In genomic region chr16:9364721-9365693, GRCh38 we compare ENCODE assay signal across 1 cellular context.
TF ChIP-seq lines count a peak whose summit lies in the region.

No MANE protein-coding gene starts in this region.

TF ChIP-seq in HepG2, 621 proteins besides CTCF, POLR2A, EP300 and RAD21 (continued from another document):
- TF ChIP-seq ZNF414 (CRISPR knock-in tag; IDR thresholded peaks at IDR 0.05) (no peak), NR2C2 (CRISPR knock-in tag; IDR thresholded peaks at IDR 0.05; ENCODE audit: borderline replicate concordance) (0 out of 2 replicates have a peak, but pooled peaks have one; percentile 44), ZSCAN30 (CRISPR knock-in tag; IDR thresholded peaks at IDR 0.05) (no peak), SSRP1 (CRISPR knock-in tag; IDR thresholded peaks at IDR 0.05) (0 out of 2 replicates have a peak, but pooled peaks have one; percentile 69), ZNF788 (CRISPR knock-in tag; IDR thresholded peaks at IDR 0.05; ENCODE audit: borderline replicate concordance) (no peak), MEF2D (CRISPR knock-in tag; IDR thresholded peaks at IDR 0.05) (no peak), SALL2 (CRISPR knock-in tag; IDR thresholded peaks at IDR 0.05) (no peak), ISL2 (CRISPR knock-in tag; IDR thresholded peaks at IDR 0.05) (peak; percentile 58; the same call in 1 of the 2 replicates), PAXIP1 (CRISPR knock-in tag; conservative IDR thresholded peaks at IDR 0.05) (0 out of 2 replicates have a peak, but pooled peaks have one; percentile 22), ZUFSP (CRISPR knock-in tag; IDR thresholded peaks at IDR 0.05; ENCODE audit: borderline replicate concordance) (no peak), ARID3A (IDR thresholded peaks at IDR 0.05; ENCODE audit: low read depth, low read length) (peak; percentile 13; the same call in 1 of the 2 replicates), SNAPC2 (CRISPR knock-in tag; IDR thresholded peaks at IDR 0.05) (no peak), THRA (CRISPR knock-in tag; IDR thresholded peaks at IDR 0.05; ENCODE audit: borderline replicate concordance) (no peak)
